9 cellular contexts compared by ENCODE assay signal in the genomic region with DNA sequence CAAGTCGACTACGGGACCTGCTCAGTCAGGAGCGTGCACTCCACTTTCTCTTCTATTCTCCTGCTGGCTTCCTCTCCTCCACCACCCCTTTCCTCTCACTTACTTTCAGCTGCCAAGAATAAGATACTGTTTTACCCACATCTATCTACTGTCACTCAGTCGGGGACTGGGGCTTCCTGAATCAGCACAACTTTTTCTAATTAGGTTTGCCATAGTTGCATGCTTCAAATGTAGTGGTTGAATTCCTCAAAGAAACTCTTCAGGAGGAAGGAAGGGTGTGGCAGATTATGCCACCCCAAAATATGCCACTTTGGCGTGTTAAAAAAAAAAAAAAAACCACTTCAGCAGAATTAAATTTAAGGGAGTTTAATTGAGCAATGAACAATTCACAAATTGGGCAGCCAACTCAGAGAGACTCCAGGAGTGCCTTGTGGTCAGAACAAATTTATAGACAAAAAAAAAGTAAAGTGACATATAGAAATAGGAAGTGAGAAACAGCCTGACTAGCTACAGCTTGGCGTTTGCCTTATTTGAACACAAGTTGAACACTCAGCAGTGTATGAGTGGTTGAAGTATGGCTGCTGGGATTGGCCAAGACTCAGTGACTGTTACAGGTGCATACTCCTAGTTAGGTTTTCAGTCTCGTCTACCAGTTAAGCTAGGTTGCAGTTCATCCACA. TPM values are rescaled to one million over a fixed set of nuclear protein-coding genes. Genes with fewer than 3 reads are reported as not detected.
DNase-seq lines count a peak whose midpoint lies in the region; ATAC-seq and TF ChIP-seq lines count a peak whose summit lies in the region.
"Had no signal": no experiment of that assay in that cellular context is flagged by ENCODE, and none has a peak within 500 bp of the region (broad histone marks: within the 10 kb centered on the region; RNA-seq: fewer than 3 reads in every experiment).

No MANE protein-coding gene starts in this region.

- no peaks in the 10 kb centered on the region for H3K9me3 ChIP-seq in GM23248 (ENCODE audit: low read depth)
- H3K9me3 ChIP-seq: stomach had no signal

- H3K9me2 ChIP-seq in GM23248 (ENCODE audit: insufficient read depth): no peaks in the 10 kb centered on the region

- H3K27ac Mint-ChIP-seq in activated B cell treated with CpG ODN at 0.5 μM for 24 hours: peak overlapping the region; percentile 84

- no peak overlapping the region for H3K4me2 ChIP-seq in GM23248 (ENCODE audit: unreplicated experiment)

- H3K27me3 Mint-ChIP-seq in activated B cell treated with CpG ODN at 0.5 μM for 24 hours: no peaks in the 10 kb centered on the region

- peaks cover 39% of the 10 kb centered on the region for H3K4me1 Mint-ChIP-seq in activated B cell treated with CpG ODN at 0.5 μM for 24 hours

- H2AFZ ChIP-seq in GM23248: no peak overlapping the region

- no peaks in the 10 kb centered on the region for H3K36me3 ChIP-seq in GM23248 (ENCODE audit: low read depth)
- H3K36me3 ChIP-seq: stomach had no signal

- no peak overlapping the region for H3K4me3 ChIP-seq in GM23248
- H3K4me3 ChIP-seq: stomach had no signal

- intact Hi-C loops in activated B cell treated with CpG ODN at 0.5 μM for 24 hours (cut with micrococcal nuclease): loop anchor here (1.0 to 5.0 kb wide), 8 partner anchors 33 to 735 kb away; a partner anchor contains a TSS

- POLR2A ChIA-PET in activated B cell treated with CpG ODN at 0.5 μM for 24 hours (lab: Charles Lee): interaction anchor here (0.6 to 1.3 kb wide), 8 partner anchors 8 to 1082 kb away, joined by 3 to 10 read pairs (median 4); a partner anchor contains a TSS

- peaks cover 26% of the 10 kb centered on the region for H3K4me1 ChIP-seq in GM23248 (ENCODE audit: insufficient read depth)

- H3K27ac ChIP-seq in GM23248: no peak overlapping the region
- H3K27ac ChIP-seq: stomach had no signal

- H3F3A ChIP-seq in GM23248 (ENCODE audit: insufficient read depth): peaks cover 6% of the 10 kb centered on the region; the same call in 1 of the 2 replicates

- H4K20me1 ChIP-seq in GM23248 (ENCODE audit: insufficient read depth): no peaks in the 10 kb centered on the region

- ATAC-seq in GM19397 (IDR thresholded peaks at IDR 0.05; ENCODE audit: unreplicated experiment) (peak; percentile 72), HG03378 (IDR thresholded peaks at IDR 0.05; ENCODE audit: unreplicated experiment) (peak; percentile 87), activated B cell treated with CpG ODN at 0.5 μM for 24 hours (ENCODE audit: low read depth) (peak; percentile 83)

- H3K27me3 ChIP-seq in GM23248 (replicated peaks; ENCODE audit: insufficient read depth): no peaks in the 10 kb centered on the region
- H3K27me3 ChIP-seq: stomach had no signal

- peak overlapping the region; percentile 62 for H3K4me3 Mint-ChIP-seq in activated B cell treated with CpG ODN at 0.5 μM for 24 hours

- no peaks in the 10 kb centered on the region for H3K79me2 ChIP-seq in GM23248 (ENCODE audit: insufficient read depth)

- DNase-seq in CD1c-positive myeloid dendritic cell (ENCODE audit: extremely low spot score) (peak; percentile 75), activated B cell treated with CpG ODN at 0.5 μM for 24 hours (no peak), NCI-H69 (lab: John Stamatoyannopoulos, UW) (no peak), GM23248 (no peak)
- DNase-seq in activated CD8-positive, alpha-beta memory T cell treated with anti-CD3 and anti-CD28 coated beads for 24 hours: no peak
- DNase-seq in activated CD8-positive, alpha-beta memory T cell treated with anti-CD3 and anti-CD28 coated beads, Interleukin-2, amount 50 U/mL, for 48 hours: no peak
- DNase-seq: stomach had no signal

- H3K9ac ChIP-seq in GM23248: no peak overlapping the region

- WGBS in GM23248 (ENCODE audit: low coverage in 1 of 2, low lambda C conversion rate in 2 of 2, missing lambda C conversion rate in 2 of 2), 2 experiments: 65 to 70% methylated on average over 7 of the region's 7 CpGs

- TF ChIP-seq CTCF in activated B cell treated with CpG ODN at 0.5 μM for 24 hours (IDR thresholded peaks at IDR 0.05): no peak

- in situ Hi-C loops in GM23248 (cut with MboI): no loop called here

- CTCF ChIA-PET in activated B cell treated with CpG ODN at 0.5 μM for 24 hours (lab: Charles Lee): interaction anchor here (0.6 to 1.0 kb wide), 2 partner anchors 15 to 223 kb away, joined by 3 to 4 read pairs; no protein-coding TSS in a partner anchor

- H3K36me3 Mint-ChIP-seq in activated B cell treated with CpG ODN at 0.5 μM for 24 hours (ENCODE audit: low read depth): no peaks in the 10 kb centered on the region

- no peaks in the 10 kb centered on the region for H3K9me3 Mint-ChIP-seq in activated B cell treated with CpG ODN at 0.5 μM for 24 hours

RNA-seq across cellular contexts. Expression of a gene that starts 32.5 kb away (rescaled TPM):
- total RNA-seq in activated B cell treated with CpG ODN at 0.5 μM for 24 hours: 7.0 TPM in 2 replicates
- 2.5 and 5.8 TPM in 2 replicates for total RNA-seq in GM23248 (2014; rRNA removed; shearing (Covaris generic))
- 9.3 and 11.1 TPM in 2 replicates for polyA plus RNA-seq in GM23248 (2016; fragmentation: Nextera tagmentation; extraction: Ambion mirVana)
